Comparison of ENCODE assay signal across 1 cellular context in the genomic region with DNA sequence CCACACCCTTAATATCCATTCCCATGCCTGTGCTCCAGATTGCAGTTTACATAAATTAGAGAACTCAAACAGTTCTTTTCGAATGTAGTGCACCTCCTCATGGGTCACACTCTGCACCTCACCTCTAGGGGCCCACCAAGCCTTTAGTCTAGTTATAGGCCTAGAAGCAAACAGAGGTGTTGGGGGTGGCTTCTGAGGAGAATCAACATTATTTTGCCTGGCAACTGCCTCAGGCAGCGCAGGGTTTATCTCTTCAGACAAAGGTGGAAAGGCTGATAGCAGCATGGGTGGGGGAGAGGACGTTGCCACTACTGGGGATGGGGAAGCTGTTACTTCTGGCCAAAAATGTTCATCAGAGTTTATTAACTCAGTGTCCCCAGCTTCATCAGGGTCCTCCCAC.
TF ChIP-seq lines count a peak whose summit lies in the region.

No MANE protein-coding gene starts in this region.

TF ChIP-seq in K562, 482 proteins besides CTCF, POLR2A, EP300 and RAD21 (continued from another document and continues in another):
- TF ChIP-seq, protein P1, sequence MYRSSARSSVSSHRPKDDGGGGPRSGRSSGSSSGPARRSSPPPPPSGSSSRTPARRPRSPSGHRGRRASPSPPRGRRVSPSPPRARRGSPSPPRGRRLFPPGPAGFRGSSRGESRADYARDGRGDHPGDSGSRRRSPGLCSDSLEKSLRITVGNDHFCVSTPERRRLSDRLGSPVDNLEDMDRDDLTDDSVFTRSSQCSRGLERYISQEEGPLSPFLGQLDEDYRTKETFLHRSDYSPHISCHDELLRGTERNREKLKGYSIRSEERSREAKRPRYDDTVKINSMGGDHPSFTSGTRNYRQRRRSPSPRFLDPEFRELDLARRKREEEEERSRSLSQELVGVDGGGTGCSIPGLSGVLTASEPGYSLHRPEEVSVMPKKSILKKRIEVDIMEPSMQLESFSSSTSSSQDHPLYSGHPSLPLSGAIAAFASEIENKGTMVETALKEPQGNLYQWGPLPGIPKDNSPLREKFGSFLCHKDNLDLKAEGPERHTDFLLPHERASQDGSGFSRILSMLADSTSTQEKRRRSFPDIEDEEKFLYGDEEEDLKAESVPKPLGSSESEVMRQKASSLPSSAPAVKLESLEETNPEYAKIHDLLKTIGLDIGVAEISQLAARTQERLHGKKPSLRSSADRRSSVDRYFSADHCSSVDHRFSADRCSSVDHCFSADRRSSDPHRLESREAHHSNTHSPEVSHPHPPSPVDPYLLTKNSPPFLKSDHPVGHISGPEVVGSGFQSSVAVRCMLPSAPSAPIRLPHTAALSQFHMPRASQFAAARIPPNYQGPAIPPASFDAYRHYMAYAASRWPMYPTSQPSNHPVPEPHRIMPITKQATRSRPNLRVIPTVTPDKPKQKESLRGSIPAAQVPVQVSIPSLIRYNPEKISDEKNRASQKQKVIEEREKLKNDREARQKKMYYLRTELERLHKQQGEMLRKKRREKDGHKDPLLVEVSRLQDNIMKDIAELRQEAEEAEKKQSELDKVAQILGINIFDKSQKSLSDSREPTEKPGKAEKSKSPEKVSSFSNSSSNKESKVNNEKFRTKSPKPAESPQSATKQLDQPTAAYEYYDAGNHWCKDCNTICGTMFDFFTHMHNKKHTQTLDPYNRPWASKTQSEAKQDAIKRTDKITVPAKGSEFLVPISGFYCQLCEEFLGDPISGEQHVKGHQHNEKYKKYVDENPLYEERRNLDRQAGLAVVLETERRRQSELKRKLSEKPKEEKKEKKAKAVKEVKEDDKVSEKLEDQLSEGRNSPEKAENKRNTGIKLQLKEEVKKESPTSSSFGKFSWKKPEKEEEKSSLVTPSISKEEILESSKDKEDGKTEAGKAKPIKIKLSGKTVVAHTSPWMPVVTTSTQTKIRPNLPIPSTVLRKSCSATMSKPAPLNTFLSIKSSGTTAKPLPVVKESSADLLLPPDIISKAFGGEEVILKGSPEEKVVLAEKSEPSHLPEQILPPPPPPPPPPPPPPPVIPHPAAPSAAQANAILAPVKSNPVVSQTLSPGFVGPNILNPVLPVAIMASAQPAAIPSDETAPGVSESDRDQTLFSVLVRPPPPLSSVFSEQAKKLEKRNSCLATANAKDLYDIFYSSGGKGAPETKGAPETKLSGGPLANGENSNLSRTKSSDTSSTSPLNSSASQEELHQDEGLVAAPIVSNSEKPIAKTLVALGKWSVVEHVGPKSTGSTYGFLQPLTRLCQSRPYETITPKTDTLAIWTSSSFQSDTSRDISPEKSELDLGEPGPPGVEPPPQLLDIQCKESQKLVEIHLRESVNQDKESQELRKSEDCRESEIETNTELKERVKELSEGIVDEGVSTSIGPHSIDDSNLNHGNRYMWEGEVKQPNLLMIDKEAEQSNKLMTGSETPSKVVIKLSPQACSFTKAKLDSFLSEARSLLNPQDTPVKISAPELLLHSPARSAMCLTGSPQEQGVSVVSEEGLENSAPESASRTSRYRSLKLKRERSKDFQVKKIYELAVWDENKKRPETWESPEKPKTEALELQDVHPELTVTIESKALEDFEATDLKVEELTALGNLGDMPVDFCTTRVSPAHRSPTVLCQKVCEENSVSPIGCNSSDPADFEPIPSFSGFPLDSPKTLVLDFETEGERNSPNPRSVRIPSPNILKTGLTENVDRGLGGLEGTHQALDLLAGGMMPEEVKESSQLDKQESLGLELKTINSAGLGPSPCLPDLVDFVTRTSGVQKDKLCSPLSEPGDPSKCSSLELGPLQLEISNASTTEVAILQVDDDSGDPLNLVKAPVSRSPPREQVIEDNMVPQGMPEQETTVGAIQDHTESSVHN (IDR thresholded peaks at IDR 0.05; ENCODE audit: borderline replicate concordance in 1 of 2, low read depth in 1 of 2): no peak
- TF ChIP-seq DPF2 (IDR thresholded peaks at IDR 0.05) (peak; percentile 85), TBL1XR1 (IDR thresholded peaks at IDR 0.05; ENCODE audit: low read length in 2 of 2) (peak in 1 of 2 experiments; percentile 54; a peak in 1 of 4 replicates), SOX6 (IDR thresholded peaks at IDR 0.05) (peak; percentile 70), TGIF2 (CRISPR knock-in tag; IDR thresholded peaks at IDR 0.05) (no peak), ZNF3 (CRISPR knock-in tag; IDR thresholded peaks at IDR 0.05) (no peak), FOXJ3 (CRISPR knock-in tag; IDR thresholded peaks at IDR 0.05) (peak; percentile 33; the same call in 1 of the 2 replicates), TCF3 (CRISPR knock-in tag; IDR thresholded peaks at IDR 0.05) (peak; percentile 89), TRIM24 (IDR thresholded peaks at IDR 0.05) (peak; percentile 55 to 72; a peak in 3 of 4 replicates), SMAD4 (CRISPR knock-in tag; conservative IDR thresholded peaks at IDR 0.05) (peak; percentile 27; the same call in 1 of the 2 replicates), TEAD4 (IDR thresholded peaks at IDR 0.05; ENCODE audit: low read length) (peak; percentile 83), TEAD4 (CRISPR knock-in tag; IDR thresholded peaks at IDR 0.05; ENCODE audit: borderline replicate concordance) (no peak), ASH1L (IDR thresholded peaks at IDR 0.05; ENCODE audit: borderline replicate concordance, low read depth, partially characterized antibody) (no peak), ZNF274 (IDR thresholded peaks at IDR 0.05; ENCODE audit: borderline replicate concordance, low read depth, low read length) (peak; percentile 79), ZNF431 (CRISPR knock-in tag; IDR thresholded peaks at IDR 0.05) (no peak), CREM (IDR thresholded peaks at IDR 0.05; ENCODE audit: low read depth) (peak; percentile 51; the same call in 1 of the 2 replicates), CXXC5 (CRISPR knock-in tag; IDR thresholded peaks at IDR 0.05) (peak; percentile 68), NONO (IDR thresholded peaks at IDR 0.05; ENCODE audit: low read depth in 2 of 2, low read length in 1 of 2) (no peak), CBX3 (IDR thresholded peaks at IDR 0.05; ENCODE audit: borderline replicate concordance in 1 of 2, low read length in 2 of 2) (peak in 1 of 2 experiments; percentile 53; a peak in 1 of 3 replicates), STAT5A (IDR thresholded peaks at IDR 0.05; ENCODE audit: borderline replicate concordance, low read length) (peak; percentile 46; the same call in 1 of the 2 replicates), NFE2 (IDR thresholded peaks at IDR 0.05; ENCODE audit: low read depth) (no peak), L3MBTL2 (IDR thresholded peaks at IDR 0.05) (no peak), IRF2 (CRISPR knock-in tag; IDR thresholded peaks at IDR 0.05) (no peak), EHMT2 (IDR thresholded peaks at IDR 0.05) (0 out of 2 replicates have a peak, but pooled peaks have one; percentile 27), OTX1 (CRISPR knock-in tag; IDR thresholded peaks at IDR 0.05) (no peak), ZNF584 (CRISPR knock-in tag; IDR thresholded peaks at IDR 0.05; ENCODE audit: low read depth) (no peak), STAG1 (CRISPR knock-in tag; IDR thresholded peaks at IDR 0.05; ENCODE audit: borderline replicate concordance) (no peak), ZNF445 (CRISPR knock-in tag; IDR thresholded peaks at IDR 0.05; ENCODE audit: low read depth) (no peak), ZNF764 (CRISPR knock-in tag; IDR thresholded peaks at IDR 0.05; ENCODE audit: low read depth) (no peak), ZNF778 (CRISPR knock-in tag; IDR thresholded peaks at IDR 0.05) (no peak), MAZ (CRISPR knock-in tag; conservative IDR thresholded peaks at IDR 0.05 in 1 of 2, IDR thresholded peaks at IDR 0.05 in 1 of 2) (0 out of 4 replicates have a peak, but pooled peaks of 1 of the 2 experiments have one; percentile 39), HDAC2 (IDR thresholded peaks at IDR 0.05) (no peak), TCF7L2 (IDR thresholded peaks at IDR 0.05; ENCODE audit: low read depth, low read length) (no peak), CBFA2T3 (IDR thresholded peaks at IDR 0.05) (peak; percentile 87), U2AF1 (optimal IDR thresholded peaks at IDR 0.05; ENCODE audit: low read depth, low read length) (no peak), RCOR1 (IDR thresholded peaks at IDR 0.05; ENCODE audit: borderline replicate concordance in 1 of 2, low read depth in 2 of 2, low read length in 2 of 2) (peak in 1 of 2 experiments; percentile 56; a peak in 1 of 4 replicates), GATA2 (CRISPR knock-in tag; IDR thresholded peaks at IDR 0.05) (peak; percentile 74), PURB (CRISPR knock-in tag; IDR thresholded peaks at IDR 0.05; ENCODE audit: low read depth) (no peak), ZNF121 (CRISPR knock-in tag; conservative IDR thresholded peaks at IDR 0.05) (no peak)
- TF ChIP-seq, protein P2, sequence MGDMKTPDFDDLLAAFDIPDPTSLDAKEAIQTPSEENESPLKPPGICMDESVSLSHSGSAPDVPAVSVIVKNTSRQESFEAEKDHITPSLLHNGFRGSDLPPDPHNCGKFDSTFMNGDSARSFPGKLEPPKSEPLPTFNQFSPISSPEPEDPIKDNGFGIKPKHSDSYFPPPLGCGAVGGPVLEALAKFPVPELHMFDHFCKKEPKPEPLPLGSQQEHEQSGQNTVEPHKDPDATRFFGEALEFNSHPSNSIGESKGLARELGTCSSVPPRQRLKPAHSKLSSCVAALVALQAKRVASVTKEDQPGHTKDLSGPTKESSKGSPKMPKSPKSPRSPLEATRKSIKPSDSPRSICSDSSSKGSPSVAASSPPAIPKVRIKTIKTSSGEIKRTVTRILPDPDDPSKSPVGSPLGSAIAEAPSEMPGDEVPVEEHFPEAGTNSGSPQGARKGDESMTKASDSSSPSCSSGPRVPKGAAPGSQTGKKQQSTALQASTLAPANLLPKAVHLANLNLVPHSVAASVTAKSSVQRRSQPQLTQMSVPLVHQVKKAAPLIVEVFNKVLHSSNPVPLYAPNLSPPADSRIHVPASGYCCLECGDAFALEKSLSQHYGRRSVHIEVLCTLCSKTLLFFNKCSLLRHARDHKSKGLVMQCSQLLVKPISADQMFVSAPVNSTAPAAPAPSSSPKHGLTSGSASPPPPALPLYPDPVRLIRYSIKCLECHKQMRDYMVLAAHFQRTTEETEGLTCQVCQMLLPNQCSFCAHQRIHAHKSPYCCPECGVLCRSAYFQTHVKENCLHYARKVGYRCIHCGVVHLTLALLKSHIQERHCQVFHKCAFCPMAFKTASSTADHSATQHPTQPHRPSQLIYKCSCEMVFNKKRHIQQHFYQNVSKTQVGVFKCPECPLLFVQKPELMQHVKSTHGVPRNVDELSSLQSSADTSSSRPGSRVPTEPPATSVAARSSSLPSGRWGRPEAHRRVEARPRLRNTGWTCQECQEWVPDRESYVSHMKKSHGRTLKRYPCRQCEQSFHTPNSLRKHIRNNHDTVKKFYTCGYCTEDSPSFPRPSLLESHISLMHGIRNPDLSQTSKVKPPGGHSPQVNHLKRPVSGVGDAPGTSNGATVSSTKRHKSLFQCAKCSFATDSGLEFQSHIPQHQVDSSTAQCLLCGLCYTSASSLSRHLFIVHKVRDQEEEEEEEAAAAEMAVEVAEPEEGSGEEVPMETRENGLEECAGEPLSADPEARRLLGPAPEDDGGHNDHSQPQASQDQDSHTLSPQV (IDR thresholded peaks at IDR 0.05): peak; percentile 61
- TF ChIP-seq, protein P3, sequence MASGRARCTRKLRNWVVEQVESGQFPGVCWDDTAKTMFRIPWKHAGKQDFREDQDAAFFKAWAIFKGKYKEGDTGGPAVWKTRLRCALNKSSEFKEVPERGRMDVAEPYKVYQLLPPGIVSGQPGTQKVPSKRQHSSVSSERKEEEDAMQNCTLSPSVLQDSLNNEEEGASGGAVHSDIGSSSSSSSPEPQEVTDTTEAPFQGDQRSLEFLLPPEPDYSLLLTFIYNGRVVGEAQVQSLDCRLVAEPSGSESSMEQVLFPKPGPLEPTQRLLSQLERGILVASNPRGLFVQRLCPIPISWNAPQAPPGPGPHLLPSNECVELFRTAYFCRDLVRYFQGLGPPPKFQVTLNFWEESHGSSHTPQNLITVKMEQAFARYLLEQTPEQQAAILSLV (tag; IDR thresholded peaks at IDR 0.05): no peak
- TF ChIP-seq, protein P4, sequence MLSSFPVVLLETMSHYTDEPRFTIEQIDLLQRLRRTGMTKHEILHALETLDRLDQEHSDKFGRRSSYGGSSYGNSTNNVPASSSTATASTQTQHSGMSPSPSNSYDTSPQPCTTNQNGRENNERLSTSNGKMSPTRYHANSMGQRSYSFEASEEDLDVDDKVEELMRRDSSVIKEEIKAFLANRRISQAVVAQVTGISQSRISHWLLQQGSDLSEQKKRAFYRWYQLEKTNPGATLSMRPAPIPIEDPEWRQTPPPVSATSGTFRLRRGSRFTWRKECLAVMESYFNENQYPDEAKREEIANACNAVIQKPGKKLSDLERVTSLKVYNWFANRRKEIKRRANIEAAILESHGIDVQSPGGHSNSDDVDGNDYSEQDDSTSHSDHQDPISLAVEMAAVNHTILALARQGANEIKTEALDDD (IDR thresholded peaks at IDR 0.05): peak; percentile 65; the same call in 1 of the 2 replicates
- TF ChIP-seq, protein P5, sequence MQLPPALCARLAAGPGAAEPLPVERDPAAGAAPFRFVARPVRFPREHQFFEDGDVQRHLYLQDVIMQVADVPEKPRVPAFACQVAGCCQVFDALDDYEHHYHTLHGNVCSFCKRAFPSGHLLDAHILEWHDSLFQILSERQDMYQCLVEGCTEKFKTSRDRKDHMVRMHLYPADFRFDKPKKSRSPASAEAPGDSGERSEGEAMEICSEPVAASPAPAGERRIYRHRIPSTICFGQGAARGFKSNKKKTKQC (CRISPR knock-in tag; IDR thresholded peaks at IDR 0.05): no peak
- TF ChIP-seq, protein P6, sequence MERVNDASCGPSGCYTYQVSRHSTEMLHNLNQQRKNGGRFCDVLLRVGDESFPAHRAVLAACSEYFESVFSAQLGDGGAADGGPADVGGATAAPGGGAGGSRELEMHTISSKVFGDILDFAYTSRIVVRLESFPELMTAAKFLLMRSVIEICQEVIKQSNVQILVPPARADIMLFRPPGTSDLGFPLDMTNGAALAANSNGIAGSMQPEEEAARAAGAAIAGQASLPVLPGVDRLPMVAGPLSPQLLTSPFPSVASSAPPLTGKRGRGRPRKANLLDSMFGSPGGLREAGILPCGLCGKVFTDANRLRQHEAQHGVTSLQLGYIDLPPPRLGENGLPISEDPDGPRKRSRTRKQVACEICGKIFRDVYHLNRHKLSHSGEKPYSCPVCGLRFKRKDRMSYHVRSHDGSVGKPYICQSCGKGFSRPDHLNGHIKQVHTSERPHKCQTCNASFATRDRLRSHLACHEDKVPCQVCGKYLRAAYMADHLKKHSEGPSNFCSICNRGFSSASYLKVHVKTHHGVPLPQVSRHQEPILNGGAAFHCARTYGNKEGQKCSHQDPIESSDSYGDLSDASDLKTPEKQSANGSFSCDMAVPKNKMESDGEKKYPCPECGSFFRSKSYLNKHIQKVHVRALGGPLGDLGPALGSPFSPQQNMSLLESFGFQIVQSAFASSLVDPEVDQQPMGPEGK (CRISPR knock-in tag; IDR thresholded peaks at IDR 0.05; ENCODE audit: borderline replicate concordance): no peak
- TF ChIP-seq, protein P7, sequence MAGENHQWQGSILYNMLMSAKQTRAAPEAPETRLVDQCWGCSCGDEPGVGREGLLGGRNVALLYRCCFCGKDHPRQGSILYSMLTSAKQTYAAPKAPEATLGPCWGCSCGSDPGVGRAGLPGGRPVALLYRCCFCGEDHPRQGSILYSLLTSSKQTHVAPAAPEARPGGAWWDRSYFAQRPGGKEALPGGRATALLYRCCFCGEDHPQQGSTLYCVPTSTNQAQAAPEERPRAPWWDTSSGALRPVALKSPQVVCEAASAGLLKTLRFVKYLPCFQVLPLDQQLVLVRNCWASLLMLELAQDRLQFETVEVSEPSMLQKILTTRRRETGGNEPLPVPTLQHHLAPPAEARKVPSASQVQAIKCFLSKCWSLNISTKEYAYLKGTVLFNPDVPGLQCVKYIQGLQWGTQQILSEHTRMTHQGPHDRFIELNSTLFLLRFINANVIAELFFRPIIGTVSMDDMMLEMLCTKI (IDR thresholded peaks at IDR 0.05; ENCODE audit: partially characterized antibody): no peak
